8 cellular contexts compared by ENCODE assay signal in genomic region chr4:18022572-18023039, GRCh38. TPM values are rescaled to one million over a fixed set of nuclear protein-coding genes. Genes with fewer than 3 reads are reported as not detected.
A peak's percentile ranks its signal among the peaks of the same experiment; 100 is the strongest.
DNase-seq lines count a peak whose midpoint lies in the region; ATAC-seq and TF ChIP-seq lines count a peak whose summit lies in the region.

No MANE protein-coding gene starts in this region.

- H3F3A ChIP-seq in Loucy (ENCODE audit: low read depth) = no peaks in the 10 kb centered on the region

- TF ChIP-seq CTCF in BE2C (IDR thresholded peaks at IDR 0.05; ENCODE audit: low read depth, low read length) (no peak), Loucy (conservative IDR thresholded peaks at IDR 0.05; ENCODE audit: low read length) (no peak)

- no peaks in the 10 kb centered on the region for H3K9me3 ChIP-seq in BE2C
- H3K9me3 ChIP-seq in Loucy (ENCODE audit: insufficient read depth, low read depth, low read length) = no peaks in the 10 kb centered on the region
- no peaks in the 10 kb centered on the region for H3K9me3 ChIP-seq in naive thymus-derived CD4-positive, alpha-beta T cell (ENCODE audit: control insufficient read depth in 2 of 3, low read length in 3 of 3)

- no peak for ATAC-seq in naive thymus-derived CD4-positive, alpha-beta T cell
- ATAC-seq in GM21528 (IDR thresholded peaks at IDR 0.05; ENCODE audit: low FRiP score, unreplicated experiment) = no peak
- no peak for ATAC-seq in HG02588 (IDR thresholded peaks at IDR 0.05; ENCODE audit: unreplicated experiment)

- H3K27me3 ChIP-seq in BE2C (no peaks in the 10 kb centered on the region), Loucy (ENCODE audit: insufficient read depth, low read length, poor library complexity, severe bottlenecking) (no peaks in the 10 kb centered on the region)
- no peaks in the 10 kb centered on the region for H3K27me3 ChIP-seq in naive thymus-derived CD4-positive, alpha-beta T cell (ENCODE audit: control insufficient read depth in 2 of 2, insufficient read depth in 2 of 2, low read length in 2 of 2)

- H3K9ac ChIP-seq in Loucy (ENCODE audit: low read depth, low read length, poor library complexity, severe bottlenecking) = peak overlapping the region; percentile 91

- intact Hi-C loops in naive thymus-derived CD4-positive, alpha-beta T cell (cut with micrococcal nuclease) = loop anchor here (1.0 to 10.0 kb wide), 12 partner anchors 35 to 1795 kb away; partner anchors contain the start of genes DCAF16 (in 2 of the 2), LAP3 (in 2 of the 2), NCAPG (in 2 of the 2) and MED28 (in 1 of the 2)

- no peak for DNase-seq in BE2C
- DNase-seq in dedifferentiated amniotic fluid mesenchymal stem cell (ENCODE audit: extremely low spot score) = peak; percentile 18
- DNase-seq in naive thymus-derived CD4-positive, alpha-beta T cell = peak in 5 of 9 donors; percentile 7 to 19 (median 11)
- no peak for DNase-seq in SIG-M5 (lab: John Stamatoyannopoulos, UW)
- DNase-seq in ACHN = no peak

- no peaks in the 10 kb centered on the region for H3K9me3 Mint-ChIP-seq in naive thymus-derived CD4-positive, alpha-beta T cell

- peak overlapping the region; percentile 99 for H2AFZ ChIP-seq in Loucy (ENCODE audit: low read length)

- POLR2A ChIA-PET in naive thymus-derived CD4-positive, alpha-beta T cell (lab: Charles Lee) = interaction anchor here (1.1 to 1.8 kb wide), 2 partner anchors 212 to 408 kb away, joined by 3 to 10 read pairs; partner anchors contain the start of genes DCAF16, MED28 and NCAPG

- peaks cover 12 to 22% (median 16%) of the 10 kb centered on the region in 7 donors for H3K4me1 Mint-ChIP-seq in naive thymus-derived CD4-positive, alpha-beta T cell

- H3K36me3 Mint-ChIP-seq in naive thymus-derived CD4-positive, alpha-beta T cell = no peaks in the 10 kb centered on the region

- no peaks in the 10 kb centered on the region for H3K9me2 ChIP-seq in Loucy (replicated peaks; ENCODE audit: low read depth, low read length)

- H3K27ac ChIP-seq in naive thymus-derived CD4-positive, alpha-beta T cell (ENCODE audit: low read depth, low read length) = peak overlapping the region; percentile 75

- peak overlapping the region in 8 of 9 donors; percentile 6 to 92 (median 80) for H3K27ac Mint-ChIP-seq in naive thymus-derived CD4-positive, alpha-beta T cell

- H3K4me1 ChIP-seq in BE2C (peaks cover 2% of the 10 kb centered on the region), Loucy (ENCODE audit: insufficient read depth, low read length, poor library complexity, severe bottlenecking) (peaks cover 22% of the 10 kb centered on the region)
- H3K4me1 ChIP-seq in naive thymus-derived CD4-positive, alpha-beta T cell (ENCODE audit: control insufficient read depth in 2 of 2, insufficient read depth in 2 of 2, low read length in 2 of 2) = peaks cover 0 to 9% of the 10 kb centered on the region in 2 donors

- H3K27me3 Mint-ChIP-seq in naive thymus-derived CD4-positive, alpha-beta T cell = peaks cover 0 to 69% (median 6%) of the 10 kb centered on the region in 5 donors

- peak overlapping the region; percentile 92 for H3K4me3 ChIP-seq in BE2C (ENCODE audit: low read depth, low read length)
- peak overlapping the region; percentile 85 for H3K4me3 ChIP-seq in Loucy (ENCODE audit: low read length, poor library complexity, severe bottlenecking)
- H3K4me3 ChIP-seq in naive thymus-derived CD4-positive, alpha-beta T cell (ENCODE audit: low read length) = peak overlapping the region; percentile 94

- CTCF ChIA-PET in naive thymus-derived CD4-positive, alpha-beta T cell (lab: Charles Lee) = interaction anchor here (0.7 kb wide), 1 partner anchor 10 kb away, joined by 5 read pairs; no protein-coding TSS in a partner anchor

- in situ Hi-C loops in ACHN (cut with HindIII; ENCODE audit: low pct_ligation_motif_present, low pct_unique_long_range_greater_than_20kb, low sequenced_read_pairs) = loop anchor here (25.0 kb wide), 1 partner anchor 185 kb away; no protein-coding TSS in a partner anchor

- H3K36me3 ChIP-seq in BE2C (no peaks in the 10 kb centered on the region), Loucy (ENCODE audit: insufficient read depth, low read length) (no peaks in the 10 kb centered on the region)
- H3K36me3 ChIP-seq in naive thymus-derived CD4-positive, alpha-beta T cell (ENCODE audit: control insufficient read depth in 2 of 3, insufficient read depth in 3 of 3, low read length in 3 of 3) = peaks cover 0 to 11% (median 0%) of the 10 kb centered on the region in 3 experiments

- peaks cover 32% of the 10 kb centered on the region for H3K79me2 ChIP-seq in Loucy (ENCODE audit: insufficient read depth, low read length)

- H4K20me1 ChIP-seq in Loucy (ENCODE audit: insufficient read depth, low read length, poor library complexity, severe bottlenecking) = peaks cover 35% of the 10 kb centered on the region

- peak overlapping the region; percentile 89 to 97 (median 91) for H3K4me3 Mint-ChIP-seq in naive thymus-derived CD4-positive, alpha-beta T cell

- peak overlapping the region; percentile 86 for H3K4me2 ChIP-seq in Loucy (ENCODE audit: low read depth, low read length, poor library complexity, severe bottlenecking)

RNA-seq across cellular contexts. Expression of gene LCORL, which starts 1.1 kb away (rescaled TPM):
- polyA plus RNA-seq in BE2C (2012; ENCODE audit: insufficient read depth, insufficient read length, low read depth) = 8.4 TPM
- total RNA-seq in naive thymus-derived CD4-positive, alpha-beta T cell = 10 to 100 TPM in 4 of 5 experiments, 1 to 10 TPM in 1; 7.7 to 15.2 (median 13.1) TPM
- polyA plus RNA-seq in naive thymus-derived CD4-positive, alpha-beta T cell = 1 to 10 TPM; 4.9 to 9.1 TPM

Comparison
In these comparisons a context has a peak if more than half of its experiments do, and no peak if none do; other contexts are left out.
1. DNase-seq: peak in dedifferentiated amniotic fluid mesenchymal stem cell (single experiment) and naive thymus-derived CD4-positive, alpha-beta T cell (5 of 9); none in BE2C (single experiment), SIG-M5 (single experiment) and ACHN (single experiment).
2. Peak in every context shown above with its lines, with median percentiles within 50 percentile points of each other: H3K4me3 ChIP-seq.